In the genomic region with DNA sequence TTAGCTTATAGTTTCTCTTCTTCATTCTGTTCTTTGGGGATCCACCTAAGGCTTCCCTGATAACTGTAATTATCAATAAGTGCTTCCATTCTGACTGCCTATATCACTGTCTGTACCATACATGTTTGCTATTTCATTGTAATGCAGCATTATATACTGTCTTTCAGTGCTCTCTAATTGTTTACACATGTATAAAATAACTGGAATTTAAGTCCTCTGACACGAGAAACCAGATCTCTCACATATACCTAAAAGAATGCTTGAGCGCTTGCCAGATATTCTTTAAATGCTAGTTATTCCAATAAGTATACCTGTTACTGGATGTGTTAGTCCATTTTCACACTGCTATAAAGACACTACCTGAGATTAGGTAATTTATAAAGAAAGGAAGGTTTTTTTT, we compare ENCODE assay signal across 1 cellular context.
TF ChIP-seq lines count a peak whose summit lies in the region.

No MANE protein-coding gene starts in this region.

TF ChIP-seq in endothelial cell of umbilical vein, 7 proteins besides CTCF, POLR2A, EP300 and RAD21:
- TF ChIP-seq GATA2 (IDR thresholded peaks at IDR 0.05; ENCODE audit: insufficient read depth, insufficient read length, low read depth, low read length) (no peak), JUN (IDR thresholded peaks at IDR 0.05; ENCODE audit: borderline replicate concordance, insufficient read depth, insufficient read length, low read depth) (no peak), POLR2AphosphoS5 (IDR thresholded peaks at IDR 0.05; ENCODE audit: insufficient read depth, low read depth, low read length) (no peak), FOS (IDR thresholded peaks at IDR 0.05; ENCODE audit: borderline replicate concordance, insufficient read depth, low read length) (no peak), EZH2 (IDR thresholded peaks at IDR 0.05; ENCODE audit: borderline replicate concordance, low read depth, low read length, severe bottlenecking) (no peak), MYC (IDR thresholded peaks at IDR 0.05; ENCODE audit: low read depth, low read length) (no peak)
- TF ChIP-seq, protein P1, sequence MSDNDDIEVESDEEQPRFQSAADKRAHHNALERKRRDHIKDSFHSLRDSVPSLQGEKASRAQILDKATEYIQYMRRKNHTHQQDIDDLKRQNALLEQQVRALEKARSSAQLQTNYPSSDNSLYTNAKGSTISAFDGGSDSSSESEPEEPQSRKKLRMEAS (IDR thresholded peaks at IDR 0.05; ENCODE audit: insufficient read depth, insufficient read length), result no peak
